ENCODE assay signal across 7 cellular contexts in the genomic region with DNA sequence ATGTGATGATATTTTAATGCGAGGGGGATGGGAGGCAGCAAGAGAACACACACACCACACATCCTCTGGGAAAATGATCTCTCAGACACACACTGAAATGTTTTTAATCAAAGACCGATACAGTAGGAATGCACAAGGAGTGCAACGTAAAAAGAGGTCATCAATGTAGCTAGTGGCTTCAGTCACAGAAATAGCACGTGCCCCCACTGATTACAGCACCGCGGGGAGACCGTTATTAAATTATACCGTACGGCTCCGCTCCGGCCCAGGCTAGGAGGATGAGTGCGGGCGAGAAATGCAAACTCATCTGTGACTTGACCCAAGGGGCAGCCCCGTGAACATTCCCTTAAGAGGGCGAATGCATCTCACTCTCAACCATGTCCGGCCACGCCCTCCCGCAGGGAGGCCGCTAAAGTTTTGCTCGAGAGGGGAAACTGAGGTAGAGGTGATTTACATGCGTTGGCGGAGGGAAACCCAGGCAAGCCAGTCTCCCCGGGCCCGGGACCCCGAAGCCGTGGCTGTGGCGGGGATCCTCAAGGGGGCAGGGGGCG. TPM values are rescaled to one million over a fixed set of nuclear protein-coding genes. Genes with fewer than 3 reads are reported as not detected.
A peak's percentile ranks its signal among the peaks of the same experiment; 100 is the strongest.
DNase-seq lines count a peak whose midpoint lies in the region; ATAC-seq and TF ChIP-seq lines count a peak whose summit lies in the region.

No MANE protein-coding gene starts in this region.

- peak overlapping the region; percentile 27 for H2AFZ ChIP-seq in MM.1S (ENCODE audit: low read length)
- H2AFZ ChIP-seq in osteoblast (ENCODE audit: low read length), result peak overlapping the region; percentile 20

- peaks cover 89% of the 10 kb centered on the region for H3K36me3 Mint-ChIP-seq in activated T-helper 17 cell treated with anti-CD3 and anti-CD28 coated beads, Interleukin-2, amount 50 U/mL, for 72 hours (ENCODE audit: low read depth)

- H3K9ac ChIP-seq in MM.1S (ENCODE audit: low read length), result peak overlapping the region; percentile 86

- H3K36me3 ChIP-seq in H7 (replicated peaks; ENCODE audit: control insufficient read depth, insufficient read depth, low read length) (no peaks in the 10 kb centered on the region; the same call in none of the 2 replicates), MM.1S (replicated peaks; ENCODE audit: insufficient read depth, low read length) (no peaks in the 10 kb centered on the region), osteoblast (ENCODE audit: insufficient read depth, low read length) (peaks cover 4% of the 10 kb centered on the region), urinary bladder (ENCODE audit: insufficient read depth) (no peaks in the 10 kb centered on the region)

- peaks cover 22% of the 10 kb centered on the region for H3F3A ChIP-seq in MM.1S (ENCODE audit: insufficient read depth, low read length)

- under 1% methylated on average over 28 of the region's 28 CpGs for WGBS in urinary bladder

- no peaks in the 10 kb centered on the region for H3K27me3 ChIP-seq in H7 (ENCODE audit: control insufficient read depth, insufficient read depth, low read length)
- no peaks in the 10 kb centered on the region for H3K27me3 ChIP-seq in MM.1S (replicated peaks; ENCODE audit: insufficient read depth, low read length)
- H3K27me3 ChIP-seq in osteoblast (ENCODE audit: insufficient read depth, low read length), result no peaks in the 10 kb centered on the region

- peak; percentile 37 for ATAC-seq in GM18498 (IDR thresholded peaks at IDR 0.05; ENCODE audit: unreplicated experiment)
- ATAC-seq in activated T-helper 17 cell treated with anti-CD3 and anti-CD28 coated beads, Interleukin-2, amount 50 U/mL, for 72 hours (replicated peaks), result peak; percentile 83

- H3K9me2 ChIP-seq in MM.1S (replicated peaks; ENCODE audit: insufficient read depth, low read length), result no peaks in the 10 kb centered on the region

- H3K27me3 Mint-ChIP-seq in activated T-helper 17 cell treated with anti-CD3 and anti-CD28 coated beads, Interleukin-2, amount 50 U/mL, for 72 hours, result no peaks in the 10 kb centered on the region

- H3K27ac Mint-ChIP-seq in activated T-helper 17 cell treated with anti-CD3 and anti-CD28 coated beads, Interleukin-2, amount 50 U/mL, for 72 hours, result peak overlapping the region; percentile 95

- no peaks in the 10 kb centered on the region for H3K9me3 Mint-ChIP-seq in activated T-helper 17 cell treated with anti-CD3 and anti-CD28 coated beads, Interleukin-2, amount 50 U/mL, for 72 hours

- DNase-seq in H7 (no peak), MM.1S (peak; percentile 59), globus pallidus (ENCODE audit: low spot score) (peak; percentile 20), osteoblast (ENCODE audit: insufficient read length, low spot score, missing footprints) (peak; percentile 71)

- H3K4me3 ChIP-seq in H7 (ENCODE audit: insufficient read depth, low read depth, low read length), result peak overlapping the region; percentile 97
- peak overlapping the region; percentile 92 for H3K4me3 ChIP-seq in MM.1S (ENCODE audit: low read length)
- peak overlapping the region; percentile 89 for H3K4me3 ChIP-seq in osteoblast (ENCODE audit: insufficient read depth, low read length)
- peak overlapping the region; percentile 85 for H3K4me3 ChIP-seq in urinary bladder (ENCODE audit: low read depth, low read length)

- H3K79me2 ChIP-seq in MM.1S (ENCODE audit: low read length) (peaks cover 96% of the 10 kb centered on the region), osteoblast (ENCODE audit: insufficient read depth, low read length) (peaks cover 98% of the 10 kb centered on the region)

- H3K4me2 ChIP-seq in MM.1S (ENCODE audit: low read depth, low read length) (peak overlapping the region; percentile 79), osteoblast (ENCODE audit: insufficient read depth, low read length) (peak overlapping the region; percentile 88)

- H3K4me1 ChIP-seq in MM.1S (ENCODE audit: low read length), result peaks cover 42% of the 10 kb centered on the region
- peaks cover 31% of the 10 kb centered on the region for H3K4me1 ChIP-seq in osteoblast (ENCODE audit: insufficient read depth, low read length)
- H3K4me1 ChIP-seq in urinary bladder (ENCODE audit: insufficient read depth), result no peaks in the 10 kb centered on the region

- H4K20me1 ChIP-seq in MM.1S (ENCODE audit: insufficient read depth, low read length), result peaks cover 13% of the 10 kb centered on the region; the same call in 1 of the 2 replicates
- peaks cover 39% of the 10 kb centered on the region for H4K20me1 ChIP-seq in osteoblast (ENCODE audit: insufficient read depth, low read length)

- TF ChIP-seq CTCF in MM.1S (IDR thresholded peaks at IDR 0.05; ENCODE audit: low read length) (no peak), osteoblast (IDR thresholded peaks at IDR 0.05; ENCODE audit: extremely low read depth, low read depth, low read length) (no peak)

- H3K4me1 Mint-ChIP-seq in activated T-helper 17 cell treated with anti-CD3 and anti-CD28 coated beads, Interleukin-2, amount 50 U/mL, for 72 hours, result peaks cover 48% of the 10 kb centered on the region

- H3K4me3 Mint-ChIP-seq in activated T-helper 17 cell treated with anti-CD3 and anti-CD28 coated beads, Interleukin-2, amount 50 U/mL, for 72 hours, result peak overlapping the region; percentile 96

- no peaks in the 10 kb centered on the region for H3K9me3 ChIP-seq in MM.1S (replicated peaks; ENCODE audit: insufficient read depth, low read length)
- no peaks in the 10 kb centered on the region for H3K9me3 ChIP-seq in osteoblast (ENCODE audit: low read depth, low read length)

- H3K27ac ChIP-seq in MM.1S (ENCODE audit: low read length) (peak overlapping the region; percentile 80), osteoblast (ENCODE audit: low read depth, low read length) (peak overlapping the region; percentile 99), urinary bladder (ENCODE audit: low read depth) (peak overlapping the region; percentile 95)

RNA-seq across cellular contexts. Expression of a gene that starts 0.6 kb away (rescaled TPM):
- 87.7 and 130 TPM in 2 replicates for total RNA-seq in H7 (2014; rRNA removed; shearing (Covaris generic))
- 100 to 1,000 TPM; 145 to 195 TPM for total RNA-seq in activated T-helper 17 cell treated with anti-CD3 and anti-CD28 coated beads, Interleukin-2, amount 50 U/mL, for 72 hours
- total RNA-seq in osteoblast (134 and 149 TPM in 2 replicates), urinary bladder (118 TPM)
- polyA plus RNA-seq in urinary bladder, result 121 TPM

RNA-seq across cellular contexts. Expression of a gene that starts 41.8 kb away (rescaled TPM):
- 58.6 and 65.5 TPM in 2 replicates for total RNA-seq in H7 (2014; rRNA removed; shearing (Covaris generic))
- 10 to 100 TPM; 41.1 to 51.9 TPM for total RNA-seq in activated T-helper 17 cell treated with anti-CD3 and anti-CD28 coated beads, Interleukin-2, amount 50 U/mL, for 72 hours
- total RNA-seq in osteoblast (60.1 and 64.1 TPM in 2 replicates), urinary bladder (37.4 TPM)
- 23.2 TPM for polyA plus RNA-seq in urinary bladder

RNA-seq across cellular contexts. Expression of a gene that starts 42.1 kb away (rescaled TPM):
- 77.4 and 82.4 TPM in 2 replicates for total RNA-seq in H7 (2014; rRNA removed; shearing (Covaris generic))
- total RNA-seq in activated T-helper 17 cell treated with anti-CD3 and anti-CD28 coated beads, Interleukin-2, amount 50 U/mL, for 72 hours, result 100 to 1,000 TPM in 1 of 2 donors, 10 to 100 TPM in 1; 59.3 to 113 TPM
- total RNA-seq in osteoblast (17.4 and 18.5 TPM in 2 replicates), urinary bladder (13.5 TPM)
- 22.0 TPM for polyA plus RNA-seq in urinary bladder
